ENCODE assay signal across 2 cellular contexts in the genomic region with DNA sequence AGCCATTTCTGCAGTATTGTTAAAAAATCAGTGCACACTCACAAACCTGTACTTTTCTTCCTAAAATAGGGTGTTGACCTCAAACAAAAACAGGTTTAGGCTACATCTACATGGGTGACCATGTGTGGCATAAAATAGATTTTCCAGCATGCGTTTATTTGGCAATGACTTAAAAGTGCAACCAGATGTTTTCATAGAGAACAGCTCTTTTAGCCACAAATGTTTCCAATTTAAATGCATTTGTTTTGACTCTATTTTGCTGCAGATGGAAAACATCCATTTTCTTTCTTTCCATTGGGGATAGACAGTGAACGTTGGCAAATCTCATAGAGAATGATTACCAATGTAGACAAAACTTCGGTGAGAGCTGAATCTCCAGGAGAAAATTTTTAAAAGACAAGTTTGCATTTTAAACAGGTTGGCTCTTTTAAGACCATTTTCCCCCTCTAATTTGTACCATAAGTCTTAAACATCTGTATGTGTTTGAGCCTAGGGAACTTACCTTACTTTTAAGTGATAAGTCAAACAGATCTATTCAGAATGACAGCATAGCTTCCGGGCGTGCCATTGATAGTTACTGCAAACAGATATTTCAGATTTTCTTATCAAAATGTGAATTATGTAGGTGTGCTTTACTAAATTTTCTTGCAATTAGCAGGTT.
TF ChIP-seq lines count a peak whose summit lies in the region.

No MANE protein-coding gene starts in this region.

TF ChIP-seq in A549, 52 proteins besides CTCF, POLR2A, EP300 and RAD21:
- TF ChIP-seq HMGXB4 (CRISPR knock-in tag; IDR thresholded peaks at IDR 0.05; ENCODE audit: borderline replicate concordance) = no peak
- no peak for TF ChIP-seq TP53 (CRISPR knock-in tag; IDR thresholded peaks at IDR 0.05)
- TF ChIP-seq MAZ (IDR thresholded peaks at IDR 0.05; ENCODE audit: borderline replicate concordance, low read depth, low read length) = no peak
- no peak for TF ChIP-seq CHD4 (IDR thresholded peaks at IDR 0.05; ENCODE audit: borderline replicate concordance)
- TF ChIP-seq, protein P1, sequence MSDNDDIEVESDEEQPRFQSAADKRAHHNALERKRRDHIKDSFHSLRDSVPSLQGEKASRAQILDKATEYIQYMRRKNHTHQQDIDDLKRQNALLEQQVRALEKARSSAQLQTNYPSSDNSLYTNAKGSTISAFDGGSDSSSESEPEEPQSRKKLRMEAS (IDR thresholded peaks at IDR 0.05) = no peak
- no peak for TF ChIP-seq ZSCAN20 (CRISPR knock-in tag; IDR thresholded peaks at IDR 0.05)
- no peak for TF ChIP-seq HOXA7 (CRISPR knock-in tag; IDR thresholded peaks at IDR 0.05)
- no peak for TF ChIP-seq SREBF2 (IDR thresholded peaks at IDR 0.05)
- TF ChIP-seq HOXB5 (CRISPR knock-in tag; IDR thresholded peaks at IDR 0.05) = no peak
- no peak for TF ChIP-seq HEYL (CRISPR knock-in tag; IDR thresholded peaks at IDR 0.05)
- TF ChIP-seq, protein P2, sequence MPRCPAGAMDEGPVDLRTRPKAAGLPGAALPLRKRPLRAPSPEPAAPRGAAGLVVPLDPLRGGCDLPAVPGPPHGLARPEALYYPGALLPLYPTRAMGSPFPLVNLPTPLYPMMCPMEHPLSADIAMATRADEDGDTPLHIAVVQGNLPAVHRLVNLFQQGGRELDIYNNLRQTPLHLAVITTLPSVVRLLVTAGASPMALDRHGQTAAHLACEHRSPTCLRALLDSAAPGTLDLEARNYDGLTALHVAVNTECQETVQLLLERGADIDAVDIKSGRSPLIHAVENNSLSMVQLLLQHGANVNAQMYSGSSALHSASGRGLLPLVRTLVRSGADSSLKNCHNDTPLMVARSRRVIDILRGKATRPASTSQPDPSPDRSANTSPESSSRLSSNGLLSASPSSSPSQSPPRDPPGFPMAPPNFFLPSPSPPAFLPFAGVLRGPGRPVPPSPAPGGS (IDR thresholded peaks at IDR 0.05) = no peak
- TF ChIP-seq SMC3 (IDR thresholded peaks at IDR 0.05) = no peak
- TF ChIP-seq ZC3H11A (IDR thresholded peaks at IDR 0.05) = no peak
- TF ChIP-seq NPAS2 (CRISPR knock-in tag; IDR thresholded peaks at IDR 0.05; ENCODE audit: borderline replicate concordance) = no peak
- TF ChIP-seq RFX5 (IDR thresholded peaks at IDR 0.05) = no peak
- TF ChIP-seq TFCP2L1 (CRISPR knock-in tag; IDR thresholded peaks at IDR 0.05) = no peak

TF ChIP-seq in GM12878, 131 proteins besides CTCF, POLR2A, EP300 and RAD21:
- no peak for TF ChIP-seq EZH2 (IDR thresholded peaks at IDR 0.05; ENCODE audit: borderline replicate concordance, control insufficient read depth, low read depth, low read length)
- no peak for TF ChIP-seq EED (IDR thresholded peaks at IDR 0.05; ENCODE audit: low read depth)
- TF ChIP-seq ZNF207 (IDR thresholded peaks at IDR 0.05; ENCODE audit: borderline replicate concordance) = no peak
- TF ChIP-seq, protein P3, sequence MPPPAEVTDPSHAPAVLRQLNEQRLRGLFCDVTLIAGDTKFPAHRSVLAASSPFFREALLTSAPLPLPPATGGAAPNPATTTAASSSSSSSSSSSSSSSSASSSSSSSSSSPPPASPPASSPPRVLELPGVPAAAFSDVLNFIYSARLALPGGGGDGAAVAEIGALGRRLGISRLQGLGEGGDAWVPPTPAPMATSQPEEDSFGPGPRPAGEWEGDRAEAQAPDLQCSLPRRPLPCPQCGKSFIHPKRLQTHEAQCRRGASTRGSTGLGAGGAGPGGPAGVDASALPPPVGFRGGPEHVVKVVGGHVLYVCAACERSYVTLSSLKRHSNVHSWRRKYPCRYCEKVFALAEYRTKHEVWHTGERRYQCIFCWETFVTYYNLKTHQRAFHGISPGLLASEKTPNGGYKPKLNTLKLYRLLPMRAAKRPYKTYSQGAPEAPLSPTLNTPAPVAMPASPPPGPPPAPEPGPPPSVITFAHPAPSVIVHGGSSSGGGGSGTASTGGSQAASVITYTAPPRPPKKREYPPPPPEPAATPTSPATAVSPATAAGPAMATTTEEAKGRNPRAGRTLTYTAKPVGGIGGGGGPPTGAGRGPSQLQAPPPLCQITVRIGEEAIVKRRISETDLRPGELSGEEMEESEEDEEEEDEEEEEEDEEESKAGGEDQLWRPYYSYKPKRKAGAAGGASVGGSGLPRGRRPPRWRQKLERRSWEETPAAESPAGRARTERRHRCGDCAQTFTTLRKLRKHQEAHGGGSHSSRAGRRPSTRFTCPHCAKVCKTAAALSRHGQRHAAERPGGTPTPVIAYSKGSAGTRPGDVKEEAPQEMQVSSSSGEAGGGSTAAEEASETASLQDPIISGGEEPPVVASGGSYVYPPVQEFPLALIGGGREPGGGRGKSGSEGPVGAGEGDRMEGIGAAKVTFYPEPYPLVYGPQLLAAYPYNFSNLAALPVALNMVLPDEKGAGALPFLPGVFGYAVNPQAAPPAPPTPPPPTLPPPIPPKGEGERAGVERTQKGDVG (CRISPR knock-in tag; IDR thresholded peaks at IDR 0.05) = no peak
- TF ChIP-seq, protein P4, sequence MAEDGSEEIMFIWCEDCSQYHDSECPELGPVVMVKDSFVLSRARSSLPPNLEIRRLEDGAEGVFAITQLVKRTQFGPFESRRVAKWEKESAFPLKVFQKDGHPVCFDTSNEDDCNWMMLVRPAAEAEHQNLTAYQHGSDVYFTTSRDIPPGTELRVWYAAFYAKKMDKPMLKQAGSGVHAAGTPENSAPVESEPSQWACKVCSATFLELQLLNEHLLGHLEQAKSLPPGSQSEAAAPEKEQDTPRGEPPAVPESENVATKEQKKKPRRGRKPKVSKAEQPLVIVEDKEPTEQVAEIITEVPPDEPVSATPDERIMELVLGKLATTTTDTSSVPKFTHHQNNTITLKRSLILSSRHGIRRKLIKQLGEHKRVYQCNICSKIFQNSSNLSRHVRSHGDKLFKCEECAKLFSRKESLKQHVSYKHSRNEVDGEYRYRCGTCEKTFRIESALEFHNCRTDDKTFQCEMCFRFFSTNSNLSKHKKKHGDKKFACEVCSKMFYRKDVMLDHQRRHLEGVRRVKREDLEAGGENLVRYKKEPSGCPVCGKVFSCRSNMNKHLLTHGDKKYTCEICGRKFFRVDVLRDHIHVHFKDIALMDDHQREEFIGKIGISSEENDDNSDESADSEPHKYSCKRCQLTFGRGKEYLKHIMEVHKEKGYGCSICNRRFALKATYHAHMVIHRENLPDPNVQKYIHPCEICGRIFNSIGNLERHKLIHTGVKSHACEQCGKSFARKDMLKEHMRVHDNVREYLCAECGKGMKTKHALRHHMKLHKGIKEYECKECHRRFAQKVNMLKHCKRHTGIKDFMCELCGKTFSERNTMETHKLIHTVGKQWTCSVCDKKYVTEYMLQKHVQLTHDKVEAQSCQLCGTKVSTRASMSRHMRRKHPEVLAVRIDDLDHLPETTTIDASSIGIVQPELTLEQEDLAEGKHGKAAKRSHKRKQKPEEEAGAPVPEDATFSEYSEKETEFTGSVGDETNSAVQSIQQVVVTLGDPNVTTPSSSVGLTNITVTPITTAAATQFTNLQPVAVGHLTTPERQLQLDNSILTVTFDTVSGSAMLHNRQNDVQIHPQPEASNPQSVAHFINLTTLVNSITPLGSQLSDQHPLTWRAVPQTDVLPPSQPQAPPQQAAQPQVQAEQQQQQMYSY (CRISPR knock-in tag; IDR thresholded peaks at IDR 0.05) = no peak
- no peak for TF ChIP-seq MYB (IDR thresholded peaks at IDR 0.05; ENCODE audit: borderline replicate concordance, low read depth, low read length)
- TF ChIP-seq NRF1 (conservative IDR thresholded peaks at IDR 0.05; ENCODE audit: low read depth, low read length) = no peak
- no peak for TF ChIP-seq SREBF2 (IDR thresholded peaks at IDR 0.05; ENCODE audit: low read length)
- TF ChIP-seq IRF5 (IDR thresholded peaks at IDR 0.05; ENCODE audit: borderline replicate concordance) = no peak
- TF ChIP-seq BMI1 (IDR thresholded peaks at IDR 0.05; ENCODE audit: borderline replicate concordance) = no peak
- TF ChIP-seq, protein P5, sequence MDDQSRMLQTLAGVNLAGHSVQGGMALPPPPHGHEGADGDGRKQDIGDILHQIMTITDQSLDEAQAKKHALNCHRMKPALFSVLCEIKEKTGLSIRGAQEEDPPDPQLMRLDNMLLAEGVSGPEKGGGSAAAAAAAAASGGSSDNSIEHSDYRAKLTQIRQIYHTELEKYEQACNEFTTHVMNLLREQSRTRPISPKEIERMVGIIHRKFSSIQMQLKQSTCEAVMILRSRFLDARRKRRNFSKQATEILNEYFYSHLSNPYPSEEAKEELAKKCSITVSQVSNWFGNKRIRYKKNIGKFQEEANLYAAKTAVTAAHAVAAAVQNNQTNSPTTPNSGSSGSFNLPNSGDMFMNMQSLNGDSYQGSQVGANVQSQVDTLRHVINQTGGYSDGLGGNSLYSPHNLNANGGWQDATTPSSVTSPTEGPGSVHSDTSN (IDR thresholded peaks at IDR 0.05; ENCODE audit: insufficient replicate concordance, low read depth, low read length) = no peak
- TF ChIP-seq PML (IDR thresholded peaks at IDR 0.05; ENCODE audit: low read length) = no peak
- TF ChIP-seq BCL11A (IDR thresholded peaks at IDR 0.05; ENCODE audit: low read depth, low read length) = no peak
- no peak for TF ChIP-seq LARP7 (IDR thresholded peaks at IDR 0.05)
